Comparison of ENCODE assay signal across 25 cellular contexts in genomic region chr16:88894681-88895300, GRCh38. TPM values are rescaled to one million over a fixed set of nuclear protein-coding genes. Genes with fewer than 3 reads are reported as not detected.
"Had no signal": no experiment of that assay in that cellular context is flagged by ENCODE, and none has a peak within 500 bp of the region (broad histone marks: within the 10 kb centered on the region; RNA-seq: fewer than 3 reads in every experiment).

No MANE protein-coding gene starts in this region.

- H3K9me3 Mint-ChIP-seq: activated naive CD4-positive, alpha-beta T cell treated with anti-CD3 and anti-CD28 coated beads, Interleukin-2, amount 50 U/mL, for 72 hours; immature natural killer cell; naive thymus-derived CD8-positive, alpha-beta T cell had no signal

- H3K9me3 ChIP-seq: adrenal gland, breast epithelium, heart left ventricle, sigmoid colon, spleen, tibial artery had no signal

- ATAC-seq: activated naive CD4-positive, alpha-beta T cell treated with anti-CD3 and anti-CD28 coated beads, Interleukin-2, amount 50 U/mL, for 72 hours; heart left ventricle; left ventricle myocardium superior; naive thymus-derived CD8-positive, alpha-beta T cell; T-helper 17 cell had no signal

- H3K9ac ChIP-seq: parathyroid adenoma had no signal

- H3K4me1 Mint-ChIP-seq: immature natural killer cell had no signal

- H3K36me3 Mint-ChIP-seq: activated naive CD4-positive, alpha-beta T cell treated with anti-CD3 and anti-CD28 coated beads, Interleukin-2, amount 50 U/mL, for 72 hours; immature natural killer cell; naive thymus-derived CD8-positive, alpha-beta T cell had no signal

- H3K27ac Mint-ChIP-seq: activated naive CD4-positive, alpha-beta T cell treated with anti-CD3 and anti-CD28 coated beads, Interleukin-2, amount 50 U/mL, for 72 hours; immature natural killer cell; naive thymus-derived CD8-positive, alpha-beta T cell; T-helper 17 cell had no signal

- H2AFZ ChIP-seq: parathyroid adenoma had no signal

- H3K4me3 ChIP-seq: adrenal gland, breast epithelium, heart left ventricle, sigmoid colon, spleen, tibial artery had no signal

- H3K79me2 ChIP-seq: parathyroid adenoma had no signal

- DNase-seq: activated CD4-positive, alpha-beta T cell treated with anti-CD3 and anti-CD28 coated beads, Interleukin-2, amount 50 U/mL, for 48 hours; activated gamma-delta T cell; adrenal gland; cortex of kidney; erythroblast; heart left ventricle; immature natural killer cell; kidney glomerular epithelial cell; left ventricle myocardium superior; mesenchymal stem cell; naive thymus-derived CD8-positive, alpha-beta T cell; sigmoid colon; spleen; stimulated activated CD4-positive, alpha-beta T cell treated with anti-CD3 and anti-CD28 coated beads, Interleukin-4, amount 100 ng/mL, for 4 hours; stimulated activated naive CD4-positive, alpha-beta T cell; substantia nigra; T-helper 17 cell; tibial artery; WERI-Rb-1 had no signal

- H3K27me3 Mint-ChIP-seq: naive thymus-derived CD8-positive, alpha-beta T cell had no signal

- H3K27me3 ChIP-seq: adrenal gland, breast epithelium, heart left ventricle, spleen had no signal

- H3K4me1 ChIP-seq: adrenal gland, breast epithelium, parathyroid adenoma, sigmoid colon, tibial artery had no signal

- H3K4me3 Mint-ChIP-seq: immature natural killer cell; naive thymus-derived CD8-positive, alpha-beta T cell; T-helper 17 cell had no signal

- H3K36me3 ChIP-seq: adrenal gland, breast epithelium, sigmoid colon, tibial artery had no signal

- H3K27ac ChIP-seq: adrenal gland, breast epithelium, heart left ventricle, parathyroid adenoma, sigmoid colon, tibial artery, WERI-Rb-1 had no signal

RNA-seq across cellular contexts. Expression of gene PABPN1L, which starts 28.3 kb away (rescaled TPM):
- total RNA-seq: activated naive CD4-positive, alpha-beta T cell treated with anti-CD3 and anti-CD28 coated beads, Interleukin-2, amount 50 U/mL, for 72 hours; astrocyte; breast epithelium; frontal cortex; heart left ventricle; left ventricle myocardium superior; mucosa of gallbladder; naive thymus-derived CD8-positive, alpha-beta T cell; sigmoid colon; T-helper 17 cell had no signal
- polyA plus RNA-seq: heart left ventricle; immature natural killer cell; naive thymus-derived CD8-positive, alpha-beta T cell had no signal
